Comparison of ENCODE assay signal across 14 cellular contexts in the genomic region with DNA sequence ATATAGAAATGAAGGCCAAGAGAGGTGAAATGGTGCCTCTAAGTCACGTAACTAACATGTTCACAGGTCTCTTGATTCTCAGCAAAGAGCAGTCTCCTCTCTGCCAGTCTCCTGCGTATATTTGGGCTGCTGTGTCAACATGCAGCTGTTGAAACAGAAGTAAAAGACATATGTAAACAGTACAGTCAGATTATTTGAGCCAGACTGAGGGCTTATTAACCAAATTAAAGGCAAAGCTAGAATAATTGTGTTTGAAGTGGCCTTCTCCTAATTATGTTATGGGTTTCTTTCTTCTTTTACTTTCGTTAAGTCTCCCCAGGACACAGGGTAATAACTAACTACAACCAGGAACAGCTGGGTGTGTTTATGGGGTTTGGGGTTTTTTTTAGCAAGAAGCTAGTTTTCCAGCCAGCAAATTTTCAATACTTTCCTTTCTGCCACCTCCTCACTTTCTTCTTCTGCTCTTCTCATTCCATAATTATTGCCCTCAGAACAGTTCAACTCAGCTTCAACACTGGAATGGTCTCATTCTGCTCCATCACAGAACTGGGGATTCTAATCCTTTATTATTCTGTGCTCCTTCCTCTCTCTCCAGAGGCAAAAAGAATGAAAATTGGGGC. TPM values are rescaled to one million over a fixed set of nuclear protein-coding genes. Genes with fewer than 3 reads are reported as not detected.
DNase-seq lines count a peak whose midpoint lies in the region; ATAC-seq and TF ChIP-seq lines count a peak whose summit lies in the region.
"Had no signal": no experiment of that assay in that cellular context is flagged by ENCODE, and none has a peak within 500 bp of the region (broad histone marks: within the 10 kb centered on the region; RNA-seq: fewer than 3 reads in every experiment).

No MANE protein-coding gene starts in this region.

- H3K4me1 ChIP-seq in Loucy (ENCODE audit: insufficient read depth, low read length, poor library complexity, severe bottlenecking): no peaks in the 10 kb centered on the region
- no peaks in the 10 kb centered on the region for H3K4me1 ChIP-seq in adrenal gland (replicated peaks in 1 of 2)

- H2AFZ ChIP-seq in Loucy (ENCODE audit: low read length): 0 out of 2 replicates have a peak overlapping the region, but pooled peaks have one; percentile 37

- peak; percentile 96 for DNase-seq in NCI-H69 (lab: John Stamatoyannopoulos, UW)
- peak; percentile 42 for DNase-seq in fibroblast of peridontal ligament (ENCODE audit: extremely low read depth)
- no peak for DNase-seq in type B pancreatic cell (ENCODE audit: extremely low spot score, unreplicated experiment)
- DNase-seq in NCI-H524 treated with DMSO at 0.1 percent for 48 hours (lab: John Stamatoyannopoulos, UW): no peak
- DNase-seq in adrenal gland: no peak
- DNase-seq: activated CD4-positive, alpha-beta memory T cell treated with anti-CD3 and anti-CD28 coated beads for 36 hours; CD4-positive, alpha-beta memory T cell; psoas muscle had no signal

- H3K9me3 ChIP-seq in Loucy (ENCODE audit: insufficient read depth, low read depth, low read length) (no peaks in the 10 kb centered on the region), adrenal gland (replicated peaks in 1 of 3) (no peaks in the 10 kb centered on the region)
- H3K9me3 ChIP-seq: psoas muscle had no signal

- H3K79me2 ChIP-seq in Loucy (ENCODE audit: insufficient read depth, low read length): no peaks in the 10 kb centered on the region

- peak overlapping the region; percentile 6 for H3K27ac Mint-ChIP-seq in type B pancreatic cell
- H3K27ac Mint-ChIP-seq: activated CD4-positive, alpha-beta memory T cell treated with anti-CD3 and anti-CD28 coated beads for 36 hours; CD4-positive, alpha-beta memory T cell; mesothelial cell of epicardium; T-helper 2 cell treated with Interferon-gamma antibody and Interleukin-4, amounts not matched to agents 5 μg/mL and 100 μg/mL, for 36 hours had no signal

- H3K4me3 ChIP-seq in Loucy (ENCODE audit: low read length, poor library complexity, severe bottlenecking) (no peak overlapping the region), adrenal gland (no peak overlapping the region)
- H3K4me3 ChIP-seq: psoas muscle had no signal

- H3K4me2 ChIP-seq in Loucy (ENCODE audit: low read depth, low read length, poor library complexity, severe bottlenecking): no peak overlapping the region

- H3K36me3 ChIP-seq in Loucy (ENCODE audit: insufficient read depth, low read length) (no peaks in the 10 kb centered on the region), adrenal gland (replicated peaks in 1 of 2) (no peaks in the 10 kb centered on the region)

- intact Hi-C loops in adrenal gland (cut with DNase I): no loop called here

- peaks cover 20% of the 10 kb centered on the region for H3K4me1 Mint-ChIP-seq in type B pancreatic cell (ENCODE audit: unreplicated experiment)

- no peak overlapping the region for H3K9ac ChIP-seq in Loucy (ENCODE audit: low read depth, low read length, poor library complexity, severe bottlenecking)

- no peaks in the 10 kb centered on the region for H3K27me3 Mint-ChIP-seq in type B pancreatic cell

- H3K4me3 Mint-ChIP-seq in type B pancreatic cell: no peak overlapping the region
- H3K4me3 Mint-ChIP-seq: activated CD4-positive, alpha-beta memory T cell treated with anti-CD3 and anti-CD28 coated beads for 36 hours; CD4-positive, alpha-beta memory T cell; mesothelial cell of epicardium; T-helper 2 cell treated with Interferon-gamma antibody and Interleukin-4, amounts not matched to agents 5 μg/mL and 100 μg/mL, for 36 hours had no signal

- no peaks in the 10 kb centered on the region for H3K9me3 Mint-ChIP-seq in type B pancreatic cell
- H3K9me3 Mint-ChIP-seq: activated CD4-positive, alpha-beta memory T cell treated with anti-CD3 and anti-CD28 coated beads for 36 hours; CD4-positive, alpha-beta memory T cell; T-helper 2 cell treated with Interferon-gamma antibody and Interleukin-4, amounts not matched to agents 5 μg/mL and 100 μg/mL, for 36 hours had no signal

- no peak for ATAC-seq in HG02798 (IDR thresholded peaks at IDR 0.05; ENCODE audit: poor library complexity, unreplicated experiment)
- ATAC-seq: psoas muscle had no signal

- H4K20me1 ChIP-seq in Loucy (ENCODE audit: insufficient read depth, low read length, poor library complexity, severe bottlenecking): no peaks in the 10 kb centered on the region

- H3K27me3 ChIP-seq in Loucy (ENCODE audit: insufficient read depth, low read length, poor library complexity, severe bottlenecking) (no peaks in the 10 kb centered on the region), adrenal gland (no peaks in the 10 kb centered on the region)

- 67 to 77% (median 73%) methylated on average over 3 of the region's 3 CpGs for WGBS in adrenal gland, 4 donors

- no peaks in the 10 kb centered on the region for H3K36me3 Mint-ChIP-seq in type B pancreatic cell
- H3K36me3 Mint-ChIP-seq: activated CD4-positive, alpha-beta memory T cell treated with anti-CD3 and anti-CD28 coated beads for 36 hours; CD4-positive, alpha-beta memory T cell; mesothelial cell of epicardium had no signal

- TF ChIP-seq CTCF in Loucy (conservative IDR thresholded peaks at IDR 0.05; ENCODE audit: low read length) (no peak), type B pancreatic cell (conservative IDR thresholded peaks at IDR 0.05) (no peak), adrenal gland (IDR thresholded peaks at IDR 0.05) (no peak)

- H3K27ac ChIP-seq in adrenal gland: no peak overlapping the region
- H3K27ac ChIP-seq: psoas muscle had no signal

- no peak for TF ChIP-seq POLR2A in adrenal gland (IDR thresholded peaks at IDR 0.05)

- no peaks in the 10 kb centered on the region for H3K9me2 ChIP-seq in Loucy (replicated peaks; ENCODE audit: low read depth, low read length)

- no peaks in the 10 kb centered on the region for H3F3A ChIP-seq in Loucy (ENCODE audit: low read depth)

RNA-seq across cellular contexts. Expression of a gene that starts 18.4 kb away (rescaled TPM):
- 1.5 and 2.9 TPM in 2 replicates for total RNA-seq in type B pancreatic cell (ENCODE audit: low replicate concordance)
- under 1 TPM in 3 of 8 donors, not detected in 5; 0.11 to 0.18 (median 0.18) TPM for total RNA-seq in adrenal gland
- under 1 TPM in 1 of 3 donors, not detected in 2; 0.09 TPM for polyA plus RNA-seq in adrenal gland
- total RNA-seq: activated CD4-positive, alpha-beta memory T cell treated with anti-CD3 and anti-CD28 coated beads for 36 hours; cardiac septum; CD4-positive, alpha-beta memory T cell; epithelial cell of proximal tubule; mesothelial cell of epicardium; psoas muscle had no signal
- polyA plus RNA-seq: CD4-positive, alpha-beta memory T cell had no signal

RNA-seq across cellular contexts. Expression of a gene that starts 45.2 kb away (rescaled TPM):
- 37.0 and 60.0 TPM in 2 replicates for total RNA-seq in type B pancreatic cell (ENCODE audit: low replicate concordance)
- 10 to 100 TPM; 16.4 to 42.6 (median 32.5) TPM for total RNA-seq in adrenal gland
- polyA plus RNA-seq in adrenal gland: 100 to 1,000 TPM in 2 of 3 donors, 10 to 100 TPM in 1; 49.0 to 206 (median 121) TPM

Comparison
In these comparisons a context has a peak if more than half of its experiments do, and no peak if none do; other contexts are left out.
1. DNase-seq: peak in NCI-H69 (single experiment) and fibroblast of peridontal ligament (single experiment); none in type B pancreatic cell (single experiment), NCI-H524 treated with DMSO at 0.1 percent for 48 hours (single experiment) and adrenal gland (0 of 7).